10 cellular contexts compared by ENCODE assay signal in the genomic region with DNA sequence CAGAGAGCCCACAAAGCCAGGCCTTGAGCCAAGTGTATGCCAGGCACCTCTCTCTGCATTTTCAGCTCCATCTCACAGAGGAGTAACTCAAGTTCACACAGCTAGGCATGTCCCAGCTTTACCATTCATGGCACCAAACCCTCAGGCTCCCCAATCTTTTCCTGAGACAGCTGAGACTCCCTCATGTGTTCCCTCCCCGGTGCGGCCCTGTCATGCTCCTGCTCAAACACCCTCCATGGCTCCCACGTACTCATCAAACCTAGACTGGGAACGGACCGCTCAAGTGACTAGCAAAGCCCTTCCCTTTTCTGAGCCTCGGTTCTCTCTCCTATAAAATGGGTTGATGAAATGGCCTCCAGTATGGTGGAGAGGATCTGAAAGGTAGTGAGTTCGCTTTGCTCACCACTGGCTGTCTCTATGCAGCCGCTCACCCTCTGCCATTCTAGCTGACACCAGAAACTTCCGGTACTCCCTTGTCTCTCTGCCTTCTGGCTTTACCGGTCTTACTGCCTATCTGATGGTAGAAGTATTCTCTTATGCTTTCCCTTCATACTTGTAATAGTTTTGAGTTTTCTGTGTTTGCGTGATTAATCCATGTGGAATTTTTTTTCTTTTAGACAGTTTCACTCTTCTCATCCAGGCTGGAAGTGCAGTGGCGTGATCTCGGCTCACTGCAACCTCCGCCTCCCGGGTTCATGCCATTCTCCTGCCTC. TPM values are rescaled to one million over a fixed set of nuclear protein-coding genes. Genes with fewer than 3 reads are reported as not detected.
DNase-seq lines count a peak whose midpoint lies in the region; ATAC-seq and TF ChIP-seq lines count a peak whose summit lies in the region.
"Had no signal": no experiment of that assay in that cellular context is flagged by ENCODE, and none has a peak within 500 bp of the region (broad histone marks: within the 10 kb centered on the region; RNA-seq: fewer than 3 reads in every experiment).

No MANE protein-coding gene starts in this region.

- POLR2A ChIA-PET in CD8-positive, alpha-beta T cell (lab: Charles Lee), result interaction anchor here (1.1 kb wide), 1 partner anchor 26 kb away, joined by 4 read pairs; no protein-coding TSS in a partner anchor
- POLR2A ChIA-PET in SK-N-SH (lab: Yijun Ruan, JAX) (no interaction called here), OCI-LY7 (lab: Charles Lee) (interaction anchor here (0.7 kb wide), 1 partner anchor 207 kb away, joined by 5 read pairs; no protein-coding TSS in a partner anchor)

- H4K20me1 ChIP-seq in SK-N-SH (ENCODE audit: insufficient read depth) (no peaks in the 10 kb centered on the region), OCI-LY7 (ENCODE audit: insufficient read depth, low read length) (0 out of 2 replicates have a peak, but pooled peaks cover 3% of the 10 kb centered on the region)

- TF ChIP-seq RAD21 in SK-N-SH (IDR thresholded peaks at IDR 0.05; ENCODE audit: low read length), result no peak

- no peaks in the 10 kb centered on the region for H3K27me3 ChIP-seq in CD8-positive, alpha-beta T cell (ENCODE audit: insufficient read depth, low read length)
- H3K27me3 ChIP-seq in SK-N-SH (ENCODE audit: insufficient read depth) (no peaks in the 10 kb centered on the region), esophagus squamous epithelium (no peaks in the 10 kb centered on the region), prostate gland (replicated peaks; ENCODE audit: insufficient read depth) (no peaks in the 10 kb centered on the region)
- H3K27me3 ChIP-seq: colonic mucosa had no signal

- H3K4me2 ChIP-seq in SK-N-SH (peak overlapping the region; percentile 3; the same call in 1 of the 2 replicates), OCI-LY7 (ENCODE audit: low read length) (no peak overlapping the region)

- intact Hi-C loops in CD8-positive, alpha-beta T cell (cut with DNase I, micrococcal nuclease), result no loop called here
- intact Hi-C loops in esophagus squamous epithelium (cut with DNase I) (no loop called here), prostate gland (cut with DNase I) (no loop called here), OCI-LY7 (cut with micrococcal nuclease; ENCODE audit: unreplicated experiment) (no loop called here)

- H2AFZ ChIP-seq in SK-N-SH (ENCODE audit: low read depth) (no peak overlapping the region), OCI-LY7 (ENCODE audit: low read length) (no peak overlapping the region)

- CTCF ChIA-PET in CD8-positive, alpha-beta T cell (lab: Charles Lee), result interaction anchor here (0.7 to 5.1 kb wide), 4 partner anchors 21 to 42 kb away, joined by 3 to 24 read pairs (median 13); no protein-coding TSS in a partner anchor
- CTCF ChIA-PET in SK-N-SH (lab: Yijun Ruan, JAX) (interaction anchor here (1.2 to 2.6 kb wide), 3 partner anchors 15 to 46 kb away, joined by 3 to 11 read pairs (median 4); no protein-coding TSS in a partner anchor), OCI-LY7 (lab: Charles Lee; ENCODE audit: unreplicated experiment) (no interaction called here)

- H3K79me2 ChIP-seq in SK-N-SH (ENCODE audit: insufficient read depth) (peaks cover 52% of the 10 kb centered on the region), OCI-LY7 (ENCODE audit: insufficient read depth, low read depth, low read length) (peaks cover 87% of the 10 kb centered on the region)

- no peak for ATAC-seq in CD8-positive, alpha-beta T cell
- ATAC-seq in HG03108 (IDR thresholded peaks at IDR 0.05; ENCODE audit: unreplicated experiment), result no peak
- ATAC-seq in HG03457 (IDR thresholded peaks at IDR 0.05; ENCODE audit: unreplicated experiment), result no peak

- no peak overlapping the region for H3K4me3 Mint-ChIP-seq in CD8-positive, alpha-beta T cell

- TF ChIP-seq POLR2A in esophagus squamous epithelium (IDR thresholded peaks at IDR 0.05) (no peak), prostate gland (IDR thresholded peaks at IDR 0.05) (no peak)

- H3K9me3 Mint-ChIP-seq in CD8-positive, alpha-beta T cell, result no peaks in the 10 kb centered on the region

- DNase-seq in CD8-positive, alpha-beta T cell, result no peak
- DNase-seq in SK-N-SH (peak; percentile 11), esophagus squamous epithelium (lab: John Stamatoyannopoulos, UW) (no peak), prostate gland (ENCODE audit: low spot score) (peak; percentile 70), OCI-LY7 (ENCODE audit: low spot score) (no peak), dermis blood vessel endothelial cell (no peak)
- DNase-seq: colonic mucosa had no signal

- no peak overlapping the region for H3K27ac ChIP-seq in CD8-positive, alpha-beta T cell (ENCODE audit: low read depth, low read length)
- H3K27ac ChIP-seq in SK-N-SH (ENCODE audit: low read depth in 2 of 2, low read length in 1 of 2), result peak overlapping the region; percentile 9 to 66; a peak in 3 of 4 replicates
- peak overlapping the region; percentile 51 to 73 (median 64) for H3K27ac ChIP-seq in esophagus squamous epithelium
- H3K27ac ChIP-seq in prostate gland, result peak overlapping the region; percentile 27 to 50
- H3K27ac ChIP-seq in OCI-LY7 (ENCODE audit: low read depth, low read length, poor library complexity, severe bottlenecking), result no peak overlapping the region
- H3K27ac ChIP-seq: colonic mucosa had no signal

- peaks cover 40% of the 10 kb centered on the region for H3K4me1 ChIP-seq in CD8-positive, alpha-beta T cell (ENCODE audit: insufficient read depth, low read length)
- H3K4me1 ChIP-seq in SK-N-SH (ENCODE audit: control insufficient read depth in 1 of 2, insufficient read depth in 2 of 2, low read depth in 1 of 2, low read length in 1 of 2) (no peaks in the 10 kb centered on the region; a peak in 1 of 4 replicates), esophagus squamous epithelium (peaks cover 5 to 56% (median 16%) of the 10 kb centered on the region in 3 donors), prostate gland (replicated peaks) (no peaks in the 10 kb centered on the region), OCI-LY7 (ENCODE audit: insufficient read depth, low read length, poor library complexity, severe bottlenecking) (peaks cover 4% of the 10 kb centered on the region)
- H3K4me1 ChIP-seq: colonic mucosa had no signal

- no peak for TF ChIP-seq CTCF in CD8-positive, alpha-beta T cell (IDR thresholded peaks at IDR 0.05)
- TF ChIP-seq CTCF in SK-N-SH (IDR thresholded peaks at IDR 0.05) (no peak), esophagus squamous epithelium (IDR thresholded peaks at IDR 0.05) (no peak), prostate gland (IDR thresholded peaks at IDR 0.05) (no peak), OCI-LY7 (conservative IDR thresholded peaks at IDR 0.05; ENCODE audit: low read length) (no peak)

- H3K9ac ChIP-seq in SK-N-SH, result no peak overlapping the region; the same call in 1 of the 2 replicates

- no peak overlapping the region for H3K4me3 ChIP-seq in CD8-positive, alpha-beta T cell (ENCODE audit: low read depth, low read length)
- H3K4me3 ChIP-seq in SK-N-SH (ENCODE audit: low read depth in 2 of 2, low read length in 1 of 2) (no peak overlapping the region), esophagus squamous epithelium (peak overlapping the region in 3 of 4 donors; percentile 13 to 35 (median 22)), prostate gland (peak overlapping the region in 1 of 2 donors; percentile 9), OCI-LY7 (ENCODE audit: low read depth, low read length, poor library complexity, severe bottlenecking) (no peak overlapping the region)
- H3K4me3 ChIP-seq: colonic mucosa had no signal

- H3K27ac Mint-ChIP-seq in CD8-positive, alpha-beta T cell, result peak overlapping the region; percentile 74

- H3K36me3 Mint-ChIP-seq in CD8-positive, alpha-beta T cell, result peaks cover 46% of the 10 kb centered on the region

- H3K9me2 ChIP-seq in SK-N-SH, result no peaks in the 10 kb centered on the region
- no peaks in the 10 kb centered on the region for H3K9me2 ChIP-seq in OCI-LY7 (ENCODE audit: insufficient read depth, low read length)

- H3F3A ChIP-seq in SK-N-SH (replicated peaks; ENCODE audit: insufficient read depth), result peaks cover 9% of the 10 kb centered on the region

- no TSS peak for BruUV-seq in OCI-LY7 (replicated peaks; lab: Mats Ljungman, UMichigan)

- 80% methylated on average over 15 of the region's 15 CpGs for WGBS in SK-N-SH (ENCODE audit: low lambda C conversion rate)
- 41 to 55% methylated on average over 12 to 15 of the region's 15 CpGs for WGBS in esophagus squamous epithelium, 2 donors
- 59% methylated on average over 15 of the region's 15 CpGs for WGBS in prostate gland

- H3K9me3 ChIP-seq in CD8-positive, alpha-beta T cell (ENCODE audit: low read length), result no peaks in the 10 kb centered on the region
- H3K9me3 ChIP-seq in SK-N-SH, result no peaks in the 10 kb centered on the region
- H3K9me3 ChIP-seq in esophagus squamous epithelium, result no peaks in the 10 kb centered on the region
- no peaks in the 10 kb centered on the region for H3K9me3 ChIP-seq in prostate gland
- H3K9me3 ChIP-seq in OCI-LY7 (ENCODE audit: low read length), result no peaks in the 10 kb centered on the region
- H3K9me3 ChIP-seq: colonic mucosa had no signal

- peaks cover 10% of the 10 kb centered on the region for H3K36me3 ChIP-seq in CD8-positive, alpha-beta T cell (ENCODE audit: insufficient read depth, low read length)
- H3K36me3 ChIP-seq in SK-N-SH (replicated peaks in 1 of 2; ENCODE audit: control insufficient read depth in 1 of 2, insufficient read depth in 2 of 2, low read length in 1 of 2), result peaks cover 0 to 6% of the 10 kb centered on the region in 2 experiments
- no peaks in the 10 kb centered on the region for H3K36me3 ChIP-seq in esophagus squamous epithelium
- H3K36me3 ChIP-seq in prostate gland, result no peaks in the 10 kb centered on the region
- H3K36me3 ChIP-seq in OCI-LY7 (ENCODE audit: insufficient read depth, low read length), result peaks cover 82% of the 10 kb centered on the region
- H3K36me3 ChIP-seq: colonic mucosa had no signal

- no peaks in the 10 kb centered on the region for H3K27me3 Mint-ChIP-seq in CD8-positive, alpha-beta T cell (ENCODE audit: low read depth)

- TF ChIP-seq EP300 in SK-N-SH (IDR thresholded peaks at IDR 0.05; ENCODE audit: borderline replicate concordance in 1 of 2, low read depth in 1 of 2, low read length in 1 of 2), result no peak

- H3K4me1 Mint-ChIP-seq in CD8-positive, alpha-beta T cell (ENCODE audit: low read depth), result peaks cover 48% of the 10 kb centered on the region

RNA-seq across cellular contexts. Expression of a gene that starts 7.8 kb away (rescaled TPM):
- 100 to 1,000 TPM; 175 to 181 TPM for total RNA-seq in CD8-positive, alpha-beta T cell
- polyA plus RNA-seq in SK-N-SH (2012; rRNA removed), result 61.4 and 66.6 TPM in 2 replicates
- polyA plus RNA-seq in SK-N-SH (2012; cell fraction: cytosol; rRNA removed), result 38.2 and 47.6 TPM in 2 replicates
- polyA plus RNA-seq in SK-N-SH (2012; cell fraction: nucleus; rRNA removed), result 97.7 and 150 TPM in 2 replicates
- total RNA-seq in esophagus squamous epithelium, result 10 to 100 TPM; 59.7 to 82.8 (median 69.8) TPM
- 100 to 1,000 TPM in 1 of 2 donors, 10 to 100 TPM in 1; 91.1 to 402 TPM for total RNA-seq in prostate gland
- 104 and 115 TPM in 2 replicates for total RNA-seq in OCI-LY7 (2014; rRNA removed; shearing (Covaris generic))
- 197 and 248 TPM in 2 replicates for total RNA-seq in OCI-LY7 (2022)
- 67.7 and 132 TPM in 2 replicates for total RNA-seq in dermis blood vessel endothelial cell

RNA-seq across cellular contexts. Expression of a gene that starts 30.5 kb away (rescaled TPM):
- not detected for total RNA-seq in CD8-positive, alpha-beta T cell
- 0.05 and 0.30 TPM in 2 replicates for polyA plus RNA-seq in SK-N-SH (2012; rRNA removed)
- polyA plus RNA-seq in SK-N-SH (2012; cell fraction: cytosol; rRNA removed), result 0.21 and 0.42 TPM in 2 replicates
- polyA plus RNA-seq in SK-N-SH (2012; cell fraction: nucleus; rRNA removed), result 0.06 and 0.48 TPM in 2 replicates
- 10 to 100 TPM; 24.8 to 67.0 (median 57.1) TPM for total RNA-seq in esophagus squamous epithelium
- 10 to 100 TPM; 28.1 to 85.8 TPM for total RNA-seq in prostate gland
- 0.44 TPM in 1 of 2 replicates, not detected in the other for total RNA-seq in OCI-LY7 (2014; rRNA removed; shearing (Covaris generic))
- total RNA-seq in OCI-LY7 (2022), result not detected in 2 replicates
- 0.17 TPM in 1 of 2 replicates, not detected in the other for total RNA-seq in dermis blood vessel endothelial cell
- total RNA-seq: T-helper 2 cell treated with Interferon-gamma antibody and Interleukin-4, amounts not matched to agents 100 ng/mL and 5 ng/mL, for 36 hours had no signal

RNA-seq across cellular contexts. Expression of a gene that starts 36.6 kb away (rescaled TPM):
- total RNA-seq in CD8-positive, alpha-beta T cell, result 100 to 1,000 TPM; 604 to 613 TPM
- polyA plus RNA-seq in SK-N-SH (2012; rRNA removed), result 203 and 229 TPM in 2 replicates
- 97.9 and 126 TPM in 2 replicates for polyA plus RNA-seq in SK-N-SH (2012; cell fraction: cytosol; rRNA removed)
- polyA plus RNA-seq in SK-N-SH (2012; cell fraction: nucleus; rRNA removed), result 699 and 751 TPM in 2 replicates
- total RNA-seq in esophagus squamous epithelium (100 to 1,000 TPM in 2 of 4 donors, 10 to 100 TPM in 2; 68.7 to 123 (median 98.3) TPM), prostate gland (100 to 1,000 TPM; 112 to 192 TPM), OCI-LY7 (2022) (553 and 569 TPM in 2 replicates), dermis blood vessel endothelial cell (85.8 and 190 TPM in 2 replicates)
- total RNA-seq in OCI-LY7 (2014; rRNA removed; shearing (Covaris generic)), result 308 and 347 TPM in 2 replicates

RNA-seq across cellular contexts. Expression of a gene that starts 48.8 kb away (rescaled TPM):
- 10 to 100 TPM; 58.5 to 61.3 TPM for total RNA-seq in CD8-positive, alpha-beta T cell
- 13.1 and 14.9 TPM in 2 replicates for polyA plus RNA-seq in SK-N-SH (2012; rRNA removed)
- polyA plus RNA-seq in SK-N-SH (2012; cell fraction: cytosol; rRNA removed), result 11.6 and 16.2 TPM in 2 replicates
- 5.4 and 5.7 TPM in 2 replicates for polyA plus RNA-seq in SK-N-SH (2012; cell fraction: nucleus; rRNA removed)
- total RNA-seq in esophagus squamous epithelium, result 10 to 100 TPM in 1 of 4 donors, 1 to 10 TPM in 3; 5.1 to 14.4 (median 6.2) TPM
- total RNA-seq in prostate gland, result 1 to 10 TPM; 3.7 to 8.2 TPM
- total RNA-seq in OCI-LY7 (2014; rRNA removed; shearing (Covaris generic)), result 22.4 and 25.3 TPM in 2 replicates
- total RNA-seq in OCI-LY7 (2022), result 26.6 and 28.1 TPM in 2 replicates
- total RNA-seq in dermis blood vessel endothelial cell, result 4.6 and 7.6 TPM in 2 replicates

RNA-seq across cellular contexts. Expression of a gene that starts 51.8 kb away (rescaled TPM):
- 10 to 100 TPM; 29.8 to 33.9 TPM for total RNA-seq in CD8-positive, alpha-beta T cell
- 23.3 and 26.7 TPM in 2 replicates for polyA plus RNA-seq in SK-N-SH (2012; rRNA removed)
- polyA plus RNA-seq in SK-N-SH (2012; cell fraction: cytosol; rRNA removed), result 17.4 and 23.7 TPM in 2 replicates
- polyA plus RNA-seq in SK-N-SH (2012; cell fraction: nucleus; rRNA removed), result 58.1 and 74.0 TPM in 2 replicates
- total RNA-seq in esophagus squamous epithelium (10 to 100 TPM; 18.2 to 30.3 (median 23.9) TPM), prostate gland (10 to 100 TPM; 23.6 to 23.8 TPM), OCI-LY7 (2022) (57.0 and 58.4 TPM in 2 replicates), dermis blood vessel endothelial cell (8.6 and 11.2 TPM in 2 replicates)
- 44.9 and 53.6 TPM in 2 replicates for total RNA-seq in OCI-LY7 (2014; rRNA removed; shearing (Covaris generic))

Comparison
In these comparisons a context has a peak if more than half of its experiments do, and no peak if none do; other contexts are left out.
1. DNase-seq: peak in SK-N-SH (single experiment) and prostate gland (single experiment); none in CD8-positive, alpha-beta T cell (0 of 7), esophagus squamous epithelium (single experiment), OCI-LY7 (single experiment) and dermis blood vessel endothelial cell (single experiment).
2. H3K27ac ChIP-seq: peak in SK-N-SH (2 of 2), esophagus squamous epithelium (4 of 4) and prostate gland (2 of 2); none in CD8-positive, alpha-beta T cell (single experiment) and OCI-LY7 (single experiment).
3. H3K4me3 ChIP-seq: peak in esophagus squamous epithelium (3 of 4); none in CD8-positive, alpha-beta T cell (single experiment), SK-N-SH (0 of 2) and OCI-LY7 (single experiment).
4. RNA of a gene that starts 30.5 kb away (total RNA-seq): 28.1 to 85.8 TPM in prostate gland and 24.8 to 67.0 TPM in esophagus squamous epithelium; 0.44 TPM in OCI-LY7, not detected in CD8-positive, alpha-beta T cell and 0.17 TPM in dermis blood vessel endothelial cell; every median in the first group is over 10 times any median in the second.